8 cellular contexts compared by ENCODE assay signal in genomic region chr1:23530750-23531651, GRCh38. TPM values are rescaled to one million over a fixed set of nuclear protein-coding genes. Genes with fewer than 3 reads are reported as not detected.
DNase-seq lines count a peak whose midpoint lies in the region; ATAC-seq and TF ChIP-seq lines count a peak whose summit lies in the region.

TSS of gene E2F2 (minus strand) at chr1:23531233. CDS start at chr1:23530793, 440 bp downstream.

- CTCF ChIA-PET in activated B cell treated with CpG ODN at 0.5 μM for 24 hours (lab: Charles Lee): interaction anchor here (1.0 to 6.5 kb wide), 4 partner anchors 8 to 106 kb away, joined by 3 to 94 read pairs (median 6); no protein-coding TSS in a partner anchor

- POLR2A ChIA-PET in activated B cell treated with CpG ODN at 0.5 μM for 24 hours (lab: Charles Lee): interaction anchor here (0.5 to 1.9 kb wide), 15 partner anchors 11 to 1717 kb away, joined by 3 to 10 read pairs (median 5); partner anchors contain the start of genes HNRNPR and RPL11

- H3K27me3 Mint-ChIP-seq in activated B cell treated with CpG ODN at 0.5 μM for 24 hours: no peaks in the 10 kb centered on the region

- H3K4me3 Mint-ChIP-seq in activated B cell treated with CpG ODN at 0.5 μM for 24 hours: peak within 1 kb of the TSS; percentile 87

- 0 out of 3 replicates have a peak, but pooled peaks have one; percentile 14 for TF ChIP-seq CTCF in GM12872 (IDR thresholded peaks at IDR 0.05; ENCODE audit: insufficient read depth, low read depth, low read length)
- no peak for TF ChIP-seq CTCF in activated B cell treated with CpG ODN at 0.5 μM for 24 hours (IDR thresholded peaks at IDR 0.05)
- no peak for TF ChIP-seq CTCF in cardiac fibroblast (IDR thresholded peaks at IDR 0.05; ENCODE audit: low read depth, low read length)

- no peaks in the 10 kb centered on the region for H3K36me3 Mint-ChIP-seq in activated B cell treated with CpG ODN at 0.5 μM for 24 hours (ENCODE audit: low read depth)

- intact Hi-C loops in activated B cell treated with CpG ODN at 0.5 μM for 24 hours (cut with micrococcal nuclease): loop anchor here (1.0 to 2.0 kb wide), 3 partner anchors 8 to 187 kb away; partner anchors contain the start of genes HNRNPR and ZNF436

- H3K4me3 ChIP-seq in cardiac fibroblast (replicated peaks in 1 of 2; ENCODE audit: low read depth in 2 of 2, low read length in 2 of 2): peak within 1 kb of the TSS; percentile 54 to 59

- peaks cover 85% of the 10 kb centered on the region for H3K4me1 Mint-ChIP-seq in activated B cell treated with CpG ODN at 0.5 μM for 24 hours

- peak within 1 kb of the TSS; percentile 70 for H3K27ac Mint-ChIP-seq in activated B cell treated with CpG ODN at 0.5 μM for 24 hours

- ATAC-seq in HG03039 (IDR thresholded peaks at IDR 0.05; ENCODE audit: unreplicated experiment) (peak; percentile 39), activated B cell treated with CpG ODN at 0.5 μM for 24 hours (ENCODE audit: low read depth) (peak; percentile 73), GM19467 (IDR thresholded peaks at IDR 0.05; ENCODE audit: unreplicated experiment) (no peak)

- no peaks in the 10 kb centered on the region for H3K9me3 Mint-ChIP-seq in activated B cell treated with CpG ODN at 0.5 μM for 24 hours

- DNase-seq in NCI-H2227 treated with DMSO at 0.1 percent for 48 hours (lab: John Stamatoyannopoulos, UW) (peak; percentile 86), activated B cell treated with CpG ODN at 0.5 μM for 24 hours (peak; percentile 68), cardiac fibroblast (ENCODE audit: low read depth in 2 of 2) (peak; percentile 80 to 91), islet precursor cell (peak; percentile 92)
- peak; percentile 62 to 77 (median 71) for DNase-seq in stimulated activated CD4-positive, alpha-beta T cell treated with anti-CD3 and anti-CD28 coated beads, Interleukin-12 subunit alpha, Interleukin-12 subunit beta, amount 100 ng/mL, for 48 hours (ENCODE audit: low read depth in 2 of 3, low spot score in 1 of 3)

RNA-seq across cellular contexts. Expression of gene E2F2, which starts in this region (rescaled TPM):
- 2.4 and 3.4 TPM in 2 replicates for total RNA-seq in activated B cell treated with CpG ODN at 0.5 μM for 24 hours
